ENCODE assay signal across 11 cellular contexts in genomic region chr16:84724619-84725307, GRCh38. TPM values are rescaled to one million over a fixed set of nuclear protein-coding genes. Genes with fewer than 3 reads are reported as not detected.
DNase-seq lines count a peak whose midpoint lies in the region; ATAC-seq and TF ChIP-seq lines count a peak whose summit lies in the region.
"Had no signal": no experiment of that assay in that cellular context is flagged by ENCODE, and none has a peak within 500 bp of the region (broad histone marks: within the 10 kb centered on the region; RNA-seq: fewer than 3 reads in every experiment).

No MANE protein-coding gene starts in this region.

- intact Hi-C loops in CD4-positive, alpha-beta T cell (cut with DNase I, micrococcal nuclease) = loop anchor here in 1 of 2 experiments (1.0 kb wide), 1 partner anchor 52 kb away; no protein-coding TSS in a partner anchor
- intact Hi-C loops in left lung (cut with DNase I) = loop anchor here in 1 of 2 donors (5.0 to 10.0 kb wide), 3 partner anchors 50 to 200 kb away; no protein-coding TSS in a partner anchor

- H3K4me2 ChIP-seq in mesenchymal stem cell (ENCODE audit: low read length, poor library complexity, severe bottlenecking) = no peak overlapping the region

- no peak overlapping the region for H3K4me3 Mint-ChIP-seq in CD4-positive, alpha-beta T cell
- H3K4me3 Mint-ChIP-seq in T-helper 2 cell treated with Interferon-gamma antibody and Interleukin-4, amounts not matched to agents 5 μg/mL and 100 μg/mL, for 36 hours = peak overlapping the region; percentile 43
- H3K4me3 Mint-ChIP-seq: neural crest cell had no signal

- CTCF ChIA-PET in CD4-positive, alpha-beta T cell (lab: Charles Lee) = interaction anchor here (1.0 to 4.5 kb wide), 7 partner anchors 14 to 214 kb away, joined by 3 to 40 read pairs (median 7); no protein-coding TSS in a partner anchor

- no peak overlapping the region for H2AFZ ChIP-seq in mesenchymal stem cell (ENCODE audit: low read depth, low read length)

- peaks cover 77% of the 10 kb centered on the region for H3K4me1 Mint-ChIP-seq in CD4-positive, alpha-beta T cell (ENCODE audit: low read depth)
- H3K4me1 Mint-ChIP-seq in T-helper 2 cell treated with Interferon-gamma antibody and Interleukin-4, amounts not matched to agents 5 μg/mL and 100 μg/mL, for 36 hours (ENCODE audit: low read depth) = peaks cover 45% of the 10 kb centered on the region

- H3K9me3 Mint-ChIP-seq in CD4-positive, alpha-beta T cell = no peaks in the 10 kb centered on the region
- no peaks in the 10 kb centered on the region for H3K9me3 Mint-ChIP-seq in T-helper 2 cell treated with Interferon-gamma antibody and Interleukin-4, amounts not matched to agents 5 μg/mL and 100 μg/mL, for 36 hours
- H3K9me3 Mint-ChIP-seq: neural crest cell had no signal

- H3K36me3 ChIP-seq in mesenchymal stem cell (ENCODE audit: control insufficient read depth in 1 of 2, insufficient read depth in 2 of 2, low read depth in 1 of 2, low read length in 2 of 2) = peaks cover 0 to 5% of the 10 kb centered on the region in 2 experiments
- H3K36me3 ChIP-seq in left lung = peaks cover 0 to 7% of the 10 kb centered on the region in 2 donors

- peak overlapping the region; percentile 25 for H3K27ac Mint-ChIP-seq in CD4-positive, alpha-beta T cell
- H3K27ac Mint-ChIP-seq in T-helper 2 cell treated with Interferon-gamma antibody and Interleukin-4, amounts not matched to agents 5 μg/mL and 100 μg/mL, for 36 hours = peak overlapping the region; percentile 78

- no peak overlapping the region for H2BK120ac ChIP-seq in mesenchymal stem cell (ENCODE audit: low read depth, low read length)

- H3K27ac ChIP-seq in CD4-positive, alpha-beta T cell (ENCODE audit: low read depth, low read length) = no peak overlapping the region
- H3K27ac ChIP-seq in mesenchymal stem cell (ENCODE audit: low read length, poor library complexity, severe bottlenecking) (peak overlapping the region; percentile 17), left lung (no peak overlapping the region)

- H2BK15ac ChIP-seq in mesenchymal stem cell (ENCODE audit: low read depth, poor library complexity, severe bottlenecking) = no peak overlapping the region

- no peaks in the 10 kb centered on the region for H3K27me3 ChIP-seq in CD4-positive, alpha-beta T cell (ENCODE audit: control insufficient read depth, insufficient read depth, low read length)
- H3K27me3 ChIP-seq in mesenchymal stem cell (ENCODE audit: control insufficient read depth in 1 of 2, insufficient read depth in 1 of 2, low read length in 2 of 2) (no peaks in the 10 kb centered on the region), left lung (no peaks in the 10 kb centered on the region)

- no peak overlapping the region for H3K4ac ChIP-seq in mesenchymal stem cell (ENCODE audit: low read depth in 1 of 2, low read length in 2 of 2)

- H2BK12ac ChIP-seq in mesenchymal stem cell (ENCODE audit: low read length in 2 of 2) = no peak overlapping the region

- peak overlapping the region; percentile 37 for H3K9ac ChIP-seq in mesenchymal stem cell (ENCODE audit: low read length)

- H3K27me3 Mint-ChIP-seq in CD4-positive, alpha-beta T cell = no peaks in the 10 kb centered on the region
- H3K27me3 Mint-ChIP-seq in T-helper 2 cell treated with Interferon-gamma antibody and Interleukin-4, amounts not matched to agents 5 μg/mL and 100 μg/mL, for 36 hours (ENCODE audit: low read depth) = no peaks in the 10 kb centered on the region

- no peak overlapping the region for H3K23ac ChIP-seq in mesenchymal stem cell (ENCODE audit: low read length in 2 of 2)

- H3K9me3 ChIP-seq in CD4-positive, alpha-beta T cell (ENCODE audit: control insufficient read depth, low read length) = no peaks in the 10 kb centered on the region
- H3K9me3 ChIP-seq in mesenchymal stem cell (ENCODE audit: control insufficient read depth, low read length) (no peaks in the 10 kb centered on the region), left lung (no peaks in the 10 kb centered on the region)

- H4K8ac ChIP-seq in mesenchymal stem cell (ENCODE audit: low read length) = peak overlapping the region; percentile 60

- no peak for TF ChIP-seq CTCF in CD4-positive, alpha-beta T cell (IDR thresholded peaks at IDR 0.05)
- no peak for TF ChIP-seq CTCF in left lung (IDR thresholded peaks at IDR 0.05)

- peak; percentile 58 for ATAC-seq in CD4-positive, alpha-beta T cell (ENCODE audit: poor library complexity)
- ATAC-seq in GM19372 (IDR thresholded peaks at IDR 0.05; ENCODE audit: low read depth, unreplicated experiment) (peak; percentile 50), left lung (no peak)

- no peak overlapping the region for H2BK5ac ChIP-seq in mesenchymal stem cell (ENCODE audit: low read depth, low read length, poor library complexity, severe bottlenecking)

- no peak overlapping the region for H3K14ac ChIP-seq in mesenchymal stem cell (ENCODE audit: low read length in 2 of 2)

- WGBS in mesenchymal stem cell = 49% methylated on average over 3 of the region's 6 CpGs

- H2AK5ac ChIP-seq in mesenchymal stem cell (ENCODE audit: low read length, severe bottlenecking) = peak overlapping the region; percentile 27

- peak overlapping the region; percentile 50 for H4K91ac ChIP-seq in mesenchymal stem cell (ENCODE audit: low read length)

- POLR2A ChIA-PET in CD4-positive, alpha-beta T cell (lab: Charles Lee) = interaction anchor here (0.7 kb wide), 1 partner anchor 83 kb away, joined by 3 read pairs; no protein-coding TSS in a partner anchor

- peaks cover 1% of the 10 kb centered on the region for H3K79me1 ChIP-seq in mesenchymal stem cell (replicated peaks; ENCODE audit: low read length, poor library complexity, severe bottlenecking)

- H3K4me3 ChIP-seq in mesenchymal stem cell (ENCODE audit: insufficient read depth in 1 of 2, low read depth in 1 of 2, low read length in 2 of 2) (no peak overlapping the region), left lung (no peak overlapping the region)

- H3K36me3 Mint-ChIP-seq in CD4-positive, alpha-beta T cell (ENCODE audit: low read depth) = peaks cover 14% of the 10 kb centered on the region
- peaks cover 7% of the 10 kb centered on the region for H3K36me3 Mint-ChIP-seq in T-helper 2 cell treated with Interferon-gamma antibody and Interleukin-4, amounts not matched to agents 5 μg/mL and 100 μg/mL, for 36 hours (ENCODE audit: low read depth)

- peaks cover 18% of the 10 kb centered on the region for H3K4me1 ChIP-seq in mesenchymal stem cell (ENCODE audit: control insufficient read depth, insufficient read depth, low read depth, low read length)
- peaks cover 22 to 68% of the 10 kb centered on the region in 2 donors for H3K4me1 ChIP-seq in left lung

- no peak for DNase-seq in CD4-positive, alpha-beta T cell
- DNase-seq in T-helper 2 cell treated with Interferon-gamma antibody and Interleukin-4, amounts not matched to agents 5 μg/mL and 100 μg/mL, for 36 hours (ENCODE audit: low spot score) = peak; percentile 41
- DNase-seq in mesenchymal stem cell (no peak), kidney tubule cell (ENCODE audit: low spot score) (no peak), AG08395 (ENCODE audit: low spot score) (no peak), left lung (no peak), HPDE6-E6E7 (ENCODE audit: extremely low spot score) (no peak)
- DNase-seq: amniotic stem cell, NCI-H2081 had no signal

- peak overlapping the region in 1 of 2 experiments; percentile 75 for H3K18ac ChIP-seq in mesenchymal stem cell (ENCODE audit: low read depth in 1 of 2, low read length in 2 of 2)

RNA-seq across cellular contexts. Expression of gene USP10, which starts 25.0 kb away (rescaled TPM):
- total RNA-seq in CD4-positive, alpha-beta T cell = 100 to 1,000 TPM in 1 of 2 experiments, 10 to 100 TPM in 1; 99.3 to 106 TPM
- 51.6 TPM for polyA plus RNA-seq in mesenchymal stem cell (2013, experiment 1 of 2)
- 51.4 TPM for polyA plus RNA-seq in mesenchymal stem cell (2013, experiment 2 of 2)
- total RNA-seq in left lung = 10 to 100 TPM; 57.4 to 77.3 TPM
